In the genomic region with DNA sequence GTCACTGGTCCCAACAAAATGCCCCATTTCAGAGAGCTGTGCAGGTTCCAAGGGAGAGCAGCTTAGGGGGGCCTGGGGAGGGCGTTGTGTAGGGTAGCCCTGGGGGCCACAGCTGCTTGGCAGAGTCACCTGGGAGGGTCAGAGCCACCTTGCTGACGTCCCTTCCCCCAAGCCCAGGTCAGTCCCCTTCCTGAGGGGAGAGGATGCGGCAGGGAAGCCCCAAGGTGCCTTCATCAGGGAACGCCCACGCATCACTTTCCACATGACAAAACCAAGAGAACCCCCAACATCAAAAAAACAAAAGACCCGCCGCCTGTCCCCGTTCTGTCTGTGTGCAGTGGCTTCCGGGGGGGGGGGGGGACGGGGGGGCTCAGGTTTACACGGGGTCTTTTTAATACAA, we compare ENCODE assay signal across 1 cellular context.
TF ChIP-seq lines count a peak whose summit lies in the region.

No MANE protein-coding gene starts in this region.

TF ChIP-seq in K562, 482 proteins besides CTCF, POLR2A, EP300 and RAD21:
- TF ChIP-seq FOXJ3 (CRISPR knock-in tag; IDR thresholded peaks at IDR 0.05) (no peak), NR4A1 (CRISPR knock-in tag; IDR thresholded peaks at IDR 0.05) (no peak), NR4A1 (tag; IDR thresholded peaks at IDR 0.05) (no peak), POLR2G (IDR thresholded peaks at IDR 0.05; ENCODE audit: low read depth, low read length) (peak; percentile 46), ZNF699 (CRISPR knock-in tag; IDR thresholded peaks at IDR 0.05; ENCODE audit: insufficient replicate concordance) (no peak), ZFP36 (IDR thresholded peaks at IDR 0.05; ENCODE audit: low read depth, low read length, partially characterized antibody) (no peak), ZNF124 (CRISPR knock-in tag; IDR thresholded peaks at IDR 0.05) (no peak), TAL1 (IDR thresholded peaks at IDR 0.05) (no peak), SP2 (IDR thresholded peaks at IDR 0.05; ENCODE audit: extremely low read depth, low read depth, low read length, poor library complexity, severe bottlenecking) (no peak), RBFOX2 (IDR thresholded peaks at IDR 0.05; ENCODE audit: low read depth, low read length) (no peak), KLF6 (CRISPR knock-in tag; IDR thresholded peaks at IDR 0.05; ENCODE audit: borderline replicate concordance) (no peak)
- TF ChIP-seq, protein P1, sequence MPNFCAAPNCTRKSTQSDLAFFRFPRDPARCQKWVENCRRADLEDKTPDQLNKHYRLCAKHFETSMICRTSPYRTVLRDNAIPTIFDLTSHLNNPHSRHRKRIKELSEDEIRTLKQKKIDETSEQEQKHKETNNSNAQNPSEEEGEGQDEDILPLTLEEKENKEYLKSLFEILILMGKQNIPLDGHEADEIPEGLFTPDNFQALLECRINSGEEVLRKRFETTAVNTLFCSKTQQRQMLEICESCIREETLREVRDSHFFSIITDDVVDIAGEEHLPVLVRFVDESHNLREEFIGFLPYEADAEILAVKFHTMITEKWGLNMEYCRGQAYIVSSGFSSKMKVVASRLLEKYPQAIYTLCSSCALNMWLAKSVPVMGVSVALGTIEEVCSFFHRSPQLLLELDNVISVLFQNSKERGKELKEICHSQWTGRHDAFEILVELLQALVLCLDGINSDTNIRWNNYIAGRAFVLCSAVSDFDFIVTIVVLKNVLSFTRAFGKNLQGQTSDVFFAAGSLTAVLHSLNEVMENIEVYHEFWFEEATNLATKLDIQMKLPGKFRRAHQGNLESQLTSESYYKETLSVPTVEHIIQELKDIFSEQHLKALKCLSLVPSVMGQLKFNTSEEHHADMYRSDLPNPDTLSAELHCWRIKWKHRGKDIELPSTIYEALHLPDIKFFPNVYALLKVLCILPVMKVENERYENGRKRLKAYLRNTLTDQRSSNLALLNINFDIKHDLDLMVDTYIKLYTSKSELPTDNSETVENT (CRISPR knock-in tag; IDR thresholded peaks at IDR 0.05) = no peak
- TF ChIP-seq, protein P2, sequence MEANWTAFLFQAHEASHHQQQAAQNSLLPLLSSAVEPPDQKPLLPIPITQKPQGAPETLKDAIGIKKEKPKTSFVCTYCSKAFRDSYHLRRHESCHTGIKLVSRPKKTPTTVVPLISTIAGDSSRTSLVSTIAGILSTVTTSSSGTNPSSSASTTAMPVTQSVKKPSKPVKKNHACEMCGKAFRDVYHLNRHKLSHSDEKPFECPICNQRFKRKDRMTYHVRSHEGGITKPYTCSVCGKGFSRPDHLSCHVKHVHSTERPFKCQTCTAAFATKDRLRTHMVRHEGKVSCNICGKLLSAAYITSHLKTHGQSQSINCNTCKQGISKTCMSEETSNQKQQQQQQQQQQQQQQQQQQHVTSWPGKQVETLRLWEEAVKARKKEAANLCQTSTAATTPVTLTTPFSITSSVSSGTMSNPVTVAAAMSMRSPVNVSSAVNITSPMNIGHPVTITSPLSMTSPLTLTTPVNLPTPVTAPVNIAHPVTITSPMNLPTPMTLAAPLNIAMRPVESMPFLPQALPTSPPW (CRISPR knock-in tag; IDR thresholded peaks at IDR 0.05) = peak; percentile 27; the same call in 1 of the 2 replicates
- TF ChIP-seq, protein P3, sequence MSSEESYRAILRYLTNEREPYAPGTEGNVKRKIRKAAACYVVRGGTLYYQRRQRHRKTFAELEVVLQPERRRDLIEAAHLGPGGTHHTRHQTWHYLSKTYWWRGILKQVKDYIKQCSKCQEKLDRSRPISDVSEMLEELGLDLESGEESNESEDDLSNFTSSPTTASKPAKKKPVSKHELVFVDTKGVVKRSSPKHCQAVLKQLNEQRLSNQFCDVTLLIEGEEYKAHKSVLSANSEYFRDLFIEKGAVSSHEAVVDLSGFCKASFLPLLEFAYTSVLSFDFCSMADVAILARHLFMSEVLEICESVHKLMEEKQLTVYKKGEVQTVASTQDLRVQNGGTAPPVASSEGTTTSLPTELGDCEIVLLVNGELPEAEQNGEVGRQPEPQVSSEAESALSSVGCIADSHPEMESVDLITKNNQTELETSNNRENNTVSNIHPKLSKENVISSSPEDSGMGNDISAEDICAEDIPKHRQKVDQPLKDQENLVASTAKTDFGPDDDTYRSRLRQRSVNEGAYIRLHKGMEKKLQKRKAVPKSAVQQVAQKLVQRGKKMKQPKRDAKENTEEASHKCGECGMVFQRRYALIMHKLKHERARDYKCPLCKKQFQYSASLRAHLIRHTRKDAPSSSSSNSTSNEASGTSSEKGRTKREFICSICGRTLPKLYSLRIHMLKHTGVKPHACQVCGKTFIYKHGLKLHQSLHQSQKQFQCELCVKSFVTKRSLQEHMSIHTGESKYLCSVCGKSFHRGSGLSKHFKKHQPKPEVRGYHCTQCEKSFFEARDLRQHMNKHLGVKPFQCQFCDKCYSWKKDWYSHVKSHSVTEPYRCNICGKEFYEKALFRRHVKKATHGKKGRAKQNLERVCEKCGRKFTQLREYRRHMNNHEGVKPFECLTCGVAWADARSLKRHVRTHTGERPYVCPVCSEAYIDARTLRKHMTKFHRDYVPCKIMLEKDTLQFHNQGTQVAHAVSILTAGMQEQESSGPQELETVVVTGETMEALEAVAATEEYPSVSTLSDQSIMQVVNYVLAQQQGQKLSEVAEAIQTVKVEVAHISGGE (CRISPR knock-in tag; IDR thresholded peaks at IDR 0.05) = no peak
- TF ChIP-seq, protein P4, sequence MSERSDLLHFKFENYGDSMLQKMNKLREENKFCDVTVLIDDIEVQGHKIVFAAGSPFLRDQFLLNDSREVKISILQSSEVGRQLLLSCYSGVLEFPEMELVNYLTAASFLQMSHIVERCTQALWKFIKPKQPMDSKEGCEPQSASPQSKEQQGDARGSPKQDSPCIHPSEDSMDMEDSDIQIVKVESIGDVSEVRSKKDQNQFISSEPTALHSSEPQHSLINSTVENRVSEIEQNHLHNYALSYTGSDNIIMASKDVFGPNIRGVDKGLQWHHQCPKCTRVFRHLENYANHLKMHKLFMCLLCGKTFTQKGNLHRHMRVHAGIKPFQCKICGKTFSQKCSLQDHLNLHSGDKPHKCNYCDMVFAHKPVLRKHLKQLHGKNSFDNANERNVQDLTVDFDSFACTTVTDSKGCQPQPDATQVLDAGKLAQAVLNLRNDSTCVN (CRISPR knock-in tag; IDR thresholded peaks at IDR 0.05) = no peak
- TF ChIP-seq, protein P5, sequence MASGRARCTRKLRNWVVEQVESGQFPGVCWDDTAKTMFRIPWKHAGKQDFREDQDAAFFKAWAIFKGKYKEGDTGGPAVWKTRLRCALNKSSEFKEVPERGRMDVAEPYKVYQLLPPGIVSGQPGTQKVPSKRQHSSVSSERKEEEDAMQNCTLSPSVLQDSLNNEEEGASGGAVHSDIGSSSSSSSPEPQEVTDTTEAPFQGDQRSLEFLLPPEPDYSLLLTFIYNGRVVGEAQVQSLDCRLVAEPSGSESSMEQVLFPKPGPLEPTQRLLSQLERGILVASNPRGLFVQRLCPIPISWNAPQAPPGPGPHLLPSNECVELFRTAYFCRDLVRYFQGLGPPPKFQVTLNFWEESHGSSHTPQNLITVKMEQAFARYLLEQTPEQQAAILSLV (tag; IDR thresholded peaks at IDR 0.05) = no peak
